In genomic region chr4:86496094-86497060, GRCh38 we compare ENCODE assay signal across 8 cellular contexts.
DNase-seq lines count a peak whose midpoint lies in the region; TF ChIP-seq lines count a peak whose summit lies in the region.

No MANE protein-coding gene starts in this region.

- H3K4me3 ChIP-seq in GM12875 (ENCODE audit: low read depth, low read length), result no peak overlapping the region
- no peak overlapping the region for H3K4me3 ChIP-seq in iPS-20b (ENCODE audit: low read length)

- TF ChIP-seq CTCF in C4-2B (conservative IDR thresholded peaks at IDR 0.05), result peak; percentile 89
- TF ChIP-seq CTCF in GM12875 (IDR thresholded peaks at IDR 0.05; ENCODE audit: borderline replicate concordance, insufficient read depth, low read depth, low read length), result peak; percentile 71

- peak overlapping the region; percentile 10; the same call in 1 of the 2 replicates for H3K9ac ChIP-seq in iPS-20b (ENCODE audit: low read depth, low read length)

- H3K27me3 ChIP-seq in iPS-20b (ENCODE audit: insufficient read depth, low read length), result no peaks in the 10 kb centered on the region

- DNase-seq in NCI-H510A (lab: John Stamatoyannopoulos, UW) (peak; percentile 27), amniotic epithelial cell (ENCODE audit: low read depth) (peak; percentile 62), posterior vena cava (ENCODE audit: low spot score) (no peak), epidermal melanocyte (ENCODE audit: insufficient read length, low spot score) (no peak)
- DNase-seq in stimulated activated CD8-positive, alpha-beta memory T cell treated with anti-CD3 and anti-CD28 coated beads, Interleukin-4, amount 100 ng/mL, for 48 hours, result peak; percentile 33

- H3K4me1 ChIP-seq in iPS-20b (ENCODE audit: insufficient read depth, low read length), result peaks cover 12% of the 10 kb centered on the region

- H3K36me3 ChIP-seq in iPS-20b (ENCODE audit: insufficient read depth, low read depth, low read length), result no peaks in the 10 kb centered on the region

- no peak overlapping the region for H3K27ac ChIP-seq in C4-2B
- no peak overlapping the region for H3K27ac ChIP-seq in iPS-20b (ENCODE audit: low read length)

- H3K9me3 ChIP-seq in iPS-20b (ENCODE audit: insufficient read depth, low read depth, low read length), result no peaks in the 10 kb centered on the region

- intact Hi-C loops in posterior vena cava (cut with DNase I), result loop anchor here in 1 of 2 donors (5.0 kb wide), 1 partner anchor 396 kb away; the partner anchor contains the start of gene C4orf36

Comparison
In these comparisons a context has a peak if more than half of its experiments do, and no peak if none do; other contexts are left out.
1. DNase-seq: peak in NCI-H510A (single experiment), amniotic epithelial cell (single experiment) and stimulated activated CD8-positive, alpha-beta memory T cell treated with anti-CD3 and anti-CD28 coated beads, Interleukin-4, amount 100 ng/mL, for 48 hours (single experiment); none in posterior vena cava (single experiment) and epidermal melanocyte (single experiment).